16 cellular contexts compared by ENCODE assay signal in genomic region chr18:9857479-9857998, GRCh38. TPM values are rescaled to one million over a fixed set of nuclear protein-coding genes. Genes with fewer than 3 reads are reported as not detected.
"Had no signal": no experiment of that assay in that cellular context is flagged by ENCODE, and none has a peak within 500 bp of the region (broad histone marks: within the 10 kb centered on the region; RNA-seq: fewer than 3 reads in every experiment).

No MANE protein-coding gene starts in this region.

RNA-seq across cellular contexts. Expression of gene TXNDC2, which starts 28.2 kb away (rescaled TPM):
- total RNA-seq: naive thymus-derived CD8-positive, alpha-beta T cell; natural killer cell; natural killer cell treated with Interleukin-12 subunit alpha and Interleukin-12 subunit beta and Interleukin-15 and Interleukin-18, amount 100 ng/mL, for 72 hours; neural crest cell; occipital lobe; pancreas; progenitor cell of endocrine pancreas; renal cortical epithelial cell; right atrium auricular region; right lobe of liver; sciatic nerve; sigmoid colon; skeletal muscle tissue had no signal
- polyA plus RNA-seq: naive thymus-derived CD4-positive, alpha-beta T cell; naive thymus-derived CD8-positive, alpha-beta T cell; pancreas; right cardiac atrium; smooth muscle cell had no signal
